8 cellular contexts compared by ENCODE assay signal in the genomic region with DNA sequence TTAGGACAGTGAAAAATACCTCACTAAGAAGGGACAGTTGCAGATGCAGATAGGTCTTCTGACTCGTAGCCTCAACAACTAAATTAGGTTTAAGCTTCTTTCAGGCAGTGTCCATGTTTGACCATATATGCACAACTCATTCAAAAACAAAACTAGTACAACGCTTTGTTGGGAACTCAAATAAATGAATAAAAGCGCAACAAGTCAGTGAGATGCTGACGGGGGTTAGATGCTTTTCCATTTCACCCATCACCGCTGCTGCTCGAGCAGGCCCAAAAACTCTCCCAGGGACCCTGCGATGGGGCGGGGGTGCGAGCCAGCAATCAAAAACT. TPM values are rescaled to one million over a fixed set of nuclear protein-coding genes. Genes with fewer than 3 reads are reported as not detected.
A peak's percentile ranks its signal among the peaks of the same experiment; 100 is the strongest.
DNase-seq lines count a peak whose midpoint lies in the region; ATAC-seq and TF ChIP-seq lines count a peak whose summit lies in the region.

No MANE protein-coding gene starts in this region.

- intact Hi-C loops in naive thymus-derived CD4-positive, alpha-beta T cell (cut with micrococcal nuclease), result loop anchor here (1.0 to 5.0 kb wide), 12 partner anchors 53 to 1978 kb away; partner anchors contain the start of genes SLC38A2 (in 2 of the 2), ARID2 (in 1 of the 2), CCDC184 (in 1 of the 2) and SCAF11 (in 1 of the 2)
- intact Hi-C loops in sciatic nerve (cut with DNase I), result no loop called here

- H3K27ac Mint-ChIP-seq in naive thymus-derived CD4-positive, alpha-beta T cell, result peak overlapping the region; percentile 53 to 97 (median 88)

- no peak for DNase-seq in BJ (ENCODE audit: low read depth)
- no peak for DNase-seq in Jurkat, Clone E6-1 (ENCODE audit: low read depth, low spot score)
- no peak for DNase-seq in naive thymus-derived CD4-positive, alpha-beta T cell
- DNase-seq in cortex of kidney (lab: John Stamatoyannopoulos, UW), result no peak
- DNase-seq in sciatic nerve (ENCODE audit: low spot score), result no peak
- DNase-seq in C1 segment of cervical spinal cord (lab: John Stamatoyannopoulos, UW), result no peak

- peak overlapping the region; percentile 95 for H3K4me3 ChIP-seq in BJ (ENCODE audit: low read depth, low read length)
- peak overlapping the region; percentile 63 for H3K4me3 ChIP-seq in Jurkat, Clone E6-1 (ENCODE audit: low read length)
- peak overlapping the region; percentile 59 for H3K4me3 ChIP-seq in naive thymus-derived CD4-positive, alpha-beta T cell (ENCODE audit: low read length)

- TF ChIP-seq CTCF in BJ (IDR thresholded peaks at IDR 0.05; ENCODE audit: insufficient read depth, low read depth, low read length), result no peak

- H3K27me3 Mint-ChIP-seq in naive thymus-derived CD4-positive, alpha-beta T cell, result no peaks in the 10 kb centered on the region

- H3K27me3 ChIP-seq in BJ (ENCODE audit: control insufficient read depth, insufficient read depth, low read length), result no peaks in the 10 kb centered on the region
- no peaks in the 10 kb centered on the region for H3K27me3 ChIP-seq in naive thymus-derived CD4-positive, alpha-beta T cell (ENCODE audit: control insufficient read depth in 2 of 2, insufficient read depth in 2 of 2, low read length in 2 of 2)

- peaks cover 21 to 27% of the 10 kb centered on the region in 2 donors for H3K4me1 ChIP-seq in naive thymus-derived CD4-positive, alpha-beta T cell (ENCODE audit: control insufficient read depth in 2 of 2, insufficient read depth in 2 of 2, low read length in 2 of 2)

- H3K9me3 ChIP-seq in naive thymus-derived CD4-positive, alpha-beta T cell (ENCODE audit: control insufficient read depth in 2 of 3, low read length in 3 of 3), result no peaks in the 10 kb centered on the region

- CTCF ChIA-PET in BJ (lab: Yijun Ruan, JAX), result interaction anchor here (0.8 to 4.4 kb wide), 3 partner anchors 10 to 134 kb away, joined by 3 to 26 read pairs (median 3); no protein-coding TSS in a partner anchor
- CTCF ChIA-PET in naive thymus-derived CD4-positive, alpha-beta T cell (lab: Charles Lee), result interaction anchor here (0.6 to 1.3 kb wide), 5 partner anchors 8 to 697 kb away, joined by 3 to 4 read pairs (median 4); no protein-coding TSS in a partner anchor

- peak overlapping the region; percentile 48 for H3K27ac ChIP-seq in cingulate gyrus (ENCODE audit: low read depth, low read length)
- H3K27ac ChIP-seq in naive thymus-derived CD4-positive, alpha-beta T cell (ENCODE audit: low read depth, low read length), result peak overlapping the region; percentile 85

- ATAC-seq in naive thymus-derived CD4-positive, alpha-beta T cell, result no peak
- ATAC-seq in sciatic nerve (no peak), GM18870 (IDR thresholded peaks at IDR 0.05; ENCODE audit: unreplicated experiment) (no peak)

- H3K4me3 Mint-ChIP-seq in naive thymus-derived CD4-positive, alpha-beta T cell, result peak overlapping the region; percentile 84 to 99 (median 96)

- POLR2A ChIA-PET in BJ (lab: Charles Lee), result no interaction called here
- POLR2A ChIA-PET in naive thymus-derived CD4-positive, alpha-beta T cell (lab: Charles Lee), result interaction anchor here (0.7 to 1.6 kb wide), 4 partner anchors 15 to 1160 kb away, joined by 3 to 5 read pairs (median 4); partner anchors contain the start of gene CCDC184

- H3K36me3 ChIP-seq in BJ (ENCODE audit: control insufficient read depth, insufficient read depth, low read length), result 0 out of 2 replicates have a peak, but pooled peaks cover 1% of the 10 kb centered on the region
- peaks cover 0 to 13% (median 5%) of the 10 kb centered on the region in 3 experiments for H3K36me3 ChIP-seq in naive thymus-derived CD4-positive, alpha-beta T cell (ENCODE audit: control insufficient read depth in 2 of 3, insufficient read depth in 3 of 3, low read length in 3 of 3)

- H3K4me1 Mint-ChIP-seq in naive thymus-derived CD4-positive, alpha-beta T cell, result peaks cover 51 to 79% (median 69%) of the 10 kb centered on the region in 7 donors

- H3K36me3 Mint-ChIP-seq in naive thymus-derived CD4-positive, alpha-beta T cell, result peaks cover 5 to 17% (median 10%) of the 10 kb centered on the region in 5 donors

- peaks cover 0 to 1% (median 0%) of the 10 kb centered on the region in 11 donors for H3K9me3 Mint-ChIP-seq in naive thymus-derived CD4-positive, alpha-beta T cell

RNA-seq across cellular contexts. Expression of gene RPAP3, which starts 0.6 kb away (rescaled TPM):
- polyA plus RNA-seq in BJ (2011; rRNA removed), result 6.1 and 15.6 TPM in 2 replicates
- 2.2 and 3.5 TPM in 2 replicates for polyA minus RNA-seq in BJ (2011; rRNA and poly(A)+ RNA removed)
- 44.1 TPM for polyA plus RNA-seq in Jurkat, Clone E6-1 (2012; ENCODE audit: insufficient read depth, insufficient read length)
- total RNA-seq in naive thymus-derived CD4-positive, alpha-beta T cell, result 10 to 100 TPM; 28.5 to 51.3 (median 43.9) TPM
- polyA plus RNA-seq in naive thymus-derived CD4-positive, alpha-beta T cell, result 10 to 100 TPM; 36.7 to 48.9 TPM
- 25.8 TPM for total RNA-seq in sciatic nerve

RNA-seq across cellular contexts. Expression of gene ENDOU, which starts 20.1 kb away (rescaled TPM):
- 0.06 TPM in 1 of 2 replicates, not detected in the other for polyA plus RNA-seq in BJ (2011; rRNA removed)
- polyA minus RNA-seq in BJ (2011; rRNA and poly(A)+ RNA removed), result not detected in 2 replicates
- not detected for polyA plus RNA-seq in Jurkat, Clone E6-1 (2012; ENCODE audit: insufficient read depth, insufficient read length)
- not detected for total RNA-seq in naive thymus-derived CD4-positive, alpha-beta T cell
- polyA plus RNA-seq in naive thymus-derived CD4-positive, alpha-beta T cell, result not detected
- total RNA-seq in sciatic nerve, result 0.40 TPM

RNA-seq across cellular contexts. Expression of gene RAPGEF3, which starts 53.5 kb away (rescaled TPM):
- polyA plus RNA-seq in BJ (2011; rRNA removed), result 1.3 and 2.4 TPM in 2 replicates
- polyA minus RNA-seq in BJ (2011; rRNA and poly(A)+ RNA removed), result 2.0 and 3.9 TPM in 2 replicates
- 1.3 TPM for polyA plus RNA-seq in Jurkat, Clone E6-1 (2012; ENCODE audit: insufficient read depth, insufficient read length)
- 1 to 10 TPM in 2 of 5 experiments, under 1 TPM in 2, not detected in 1; 0.08 to 1.9 (median 1.1) TPM for total RNA-seq in naive thymus-derived CD4-positive, alpha-beta T cell
- under 1 TPM in 1 of 2 donors, not detected in 1; 0.15 TPM for polyA plus RNA-seq in naive thymus-derived CD4-positive, alpha-beta T cell
- total RNA-seq in sciatic nerve, result 73.4 TPM

Comparison
In these comparisons a context has a peak if more than half of its experiments do, and no peak if none do; other contexts are left out.
1. RNA of gene RAPGEF3, which starts 53.5 kb away (total RNA-seq): 73.4 TPM in sciatic nerve (single experiment); 0.08 to 1.9 TPM in naive thymus-derived CD4-positive, alpha-beta T cell; every median in the first group is over 10 times any median in the second.
2. Peak in every context shown above with its lines, with median percentiles within 50 percentile points of each other: H3K4me3 ChIP-seq.